Comparison of ENCODE assay signal across 17 cellular contexts in genomic region chrX:134570899-134571298, GRCh38.
A peak's percentile ranks its signal among the peaks of the same experiment; 100 is the strongest.
DNase-seq lines count a peak whose midpoint lies in the region; TF ChIP-seq lines count a peak whose summit lies in the region.
"Had no signal": no experiment of that assay in that cellular context is flagged by ENCODE, and none has a peak within 500 bp of the region (broad histone marks: within the 10 kb centered on the region; RNA-seq: fewer than 3 reads in every experiment).

No MANE protein-coding gene starts in this region.

- POLR2A ChIA-PET in HEK293T (lab: Yijun Ruan, JAX) = interaction anchor here (1.0 to 1.3 kb wide), 3 partner anchors 12 to 167 kb away, joined by 3 read pairs; no protein-coding TSS in a partner anchor

- H3K27me3 ChIP-seq in WERI-Rb-1 (ENCODE audit: insufficient read depth, low read depth, severe bottlenecking) = peaks cover 2% of the 10 kb centered on the region
- H3K27me3 ChIP-seq: sigmoid colon had no signal

- H3K4me1 Mint-ChIP-seq in endothelial cell (ENCODE audit: unreplicated experiment) = peaks cover 28% of the 10 kb centered on the region
- H3K4me1 Mint-ChIP-seq: central memory CD8-positive, alpha-beta T cell; T-cell had no signal

- H3K27ac Mint-ChIP-seq in endothelial cell (ENCODE audit: unreplicated experiment) = peak overlapping the region; percentile 99
- H3K27ac Mint-ChIP-seq: T-cell had no signal

- CTCF ChIA-PET in HEK293T (lab: Yijun Ruan, JAX) = interaction anchor here (0.6 to 1.1 kb wide), 3 partner anchors 8 to 143 kb away, joined by 3 to 5 read pairs (median 3); no protein-coding TSS in a partner anchor

- no peak overlapping the region for H3K27ac ChIP-seq in WERI-Rb-1
- H3K27ac ChIP-seq: sigmoid colon had no signal

- TF ChIP-seq CTCF in endothelial cell (IDR thresholded peaks at IDR 0.05; ENCODE audit: unreplicated experiment) (no peak), WERI-Rb-1 (IDR thresholded peaks at IDR 0.05; ENCODE audit: low read depth, low read length) (no peak)

- H3K27me3 Mint-ChIP-seq in endothelial cell (ENCODE audit: unreplicated experiment) = no peaks in the 10 kb centered on the region

- no peak overlapping the region for H3K4me3 ChIP-seq in WERI-Rb-1 (ENCODE audit: low read depth, low read length)
- H3K4me3 ChIP-seq: HAP-1, sigmoid colon had no signal

- H3K4me3 Mint-ChIP-seq in endothelial cell (ENCODE audit: unreplicated experiment) = no peak overlapping the region
- H3K4me3 Mint-ChIP-seq: central memory CD8-positive, alpha-beta T cell; T-cell had no signal

- peak; percentile 26 for DNase-seq in EH (ENCODE audit: low read depth)
- DNase-seq in HEK293T (ENCODE audit: extremely low spot score) = no peak
- peak; percentile 65 for DNase-seq in NOMO-1 treated with DMSO at 0.1 percent for 48 hours (lab: John Stamatoyannopoulos, UW; ENCODE audit: unreplicated experiment)
- DNase-seq in endothelial cell (ENCODE audit: low spot score) = no peak
- DNase-seq in activated T-cell treated with anti-CD3 and anti-CD28 coated beads, Interleukin-2, amount 50 U/mL, for 1 hour = no peak
- no peak for DNase-seq in WERI-Rb-1
- no peak for DNase-seq in activated CD8-positive, alpha-beta memory T cell treated with anti-CD3 and anti-CD28 coated beads, Interleukin-2, amount 50 U/mL, for 48 hours
- DNase-seq in GDM1 (lab: John Stamatoyannopoulos, UW) = no peak
- DNase-seq: activated effector memory CD4-positive, alpha-beta T cell treated with Interleukin-2 at 50 U/mL for 16 hours; effector CD8-positive, alpha-beta T cell; hypothalamus; NCI-H1092; sigmoid colon; stimulated activated CD4-positive, alpha-beta T cell treated with anti-CD3 and anti-CD28 coated beads, Interleukin-2, amount 100 ng/mL, for 24 hours; T-cell had no signal

- no peaks in the 10 kb centered on the region for H3K36me3 Mint-ChIP-seq in endothelial cell (ENCODE audit: low read depth, unreplicated experiment)
- H3K36me3 Mint-ChIP-seq: T-cell had no signal

- H3K36me3 ChIP-seq in WERI-Rb-1 = no peaks in the 10 kb centered on the region
- H3K36me3 ChIP-seq: HAP-1, sigmoid colon had no signal

- no peaks in the 10 kb centered on the region for H3K9me3 ChIP-seq in WERI-Rb-1 (ENCODE audit: severe bottlenecking)
- H3K9me3 ChIP-seq: HAP-1, sigmoid colon had no signal

- no peaks in the 10 kb centered on the region for H3K9me3 Mint-ChIP-seq in endothelial cell (ENCODE audit: unreplicated experiment)
- H3K9me3 Mint-ChIP-seq: central memory CD8-positive, alpha-beta T cell; T-cell had no signal

TF ChIP-seq in HEK293T, 16 proteins besides CTCF, POLR2A, EP300 and RAD21:
- no peak for TF ChIP-seq FOXK2 (IDR thresholded peaks at IDR 0.05)
- TF ChIP-seq, protein P1, sequence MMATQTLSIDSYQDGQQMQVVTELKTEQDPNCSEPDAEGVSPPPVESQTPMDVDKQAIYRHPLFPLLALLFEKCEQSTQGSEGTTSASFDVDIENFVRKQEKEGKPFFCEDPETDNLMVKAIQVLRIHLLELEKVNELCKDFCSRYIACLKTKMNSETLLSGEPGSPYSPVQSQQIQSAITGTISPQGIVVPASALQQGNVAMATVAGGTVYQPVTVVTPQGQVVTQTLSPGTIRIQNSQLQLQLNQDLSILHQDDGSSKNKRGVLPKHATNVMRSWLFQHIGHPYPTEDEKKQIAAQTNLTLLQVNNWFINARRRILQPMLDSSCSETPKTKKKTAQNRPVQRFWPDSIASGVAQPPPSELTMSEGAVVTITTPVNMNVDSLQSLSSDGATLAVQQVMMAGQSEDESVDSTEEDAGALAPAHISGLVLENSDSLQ (IDR thresholded peaks at IDR 0.05) = peak; percentile 26; the same call in 1 of the 2 replicates

Comparison
In these comparisons a context has a peak if more than half of its experiments do, and no peak if none do; other contexts are left out.
1. DNase-seq: peak in EH (single experiment) and NOMO-1 treated with DMSO at 0.1 percent for 48 hours (single experiment); none in HEK293T (single experiment), endothelial cell (single experiment), activated T-cell treated with anti-CD3 and anti-CD28 coated beads, Interleukin-2, amount 50 U/mL, for 1 hour (single experiment), WERI-Rb-1 (single experiment), activated CD8-positive, alpha-beta memory T cell treated with anti-CD3 and anti-CD28 coated beads, Interleukin-2, amount 50 U/mL, for 48 hours (single experiment) and GDM1 (single experiment).